8 cellular contexts compared by ENCODE assay signal in genomic region chr5:34474573-34475021, GRCh38.
DNase-seq lines count a peak whose midpoint lies in the region; ATAC-seq and TF ChIP-seq lines count a peak whose summit lies in the region.

No MANE protein-coding gene starts in this region.

- DNase-seq in NCI-H1436 (lab: John Stamatoyannopoulos, UW), result peak; percentile 17
- no peak for DNase-seq in NCI-H1436 treated with DMSO at 0.1 percent for 48 hours (lab: John Stamatoyannopoulos, UW)
- peak; percentile 82 for DNase-seq in NCI-H2196 treated with DMSO at 0.1 percent for 48 hours (lab: John Stamatoyannopoulos, UW; ENCODE audit: unreplicated experiment)
- DNase-seq in astrocyte of the cerebellum (ENCODE audit: low read depth), result peak; percentile 49
- no peak for DNase-seq in stomach

- no peaks in the 10 kb centered on the region for H3K27me3 ChIP-seq in iPS-15b (ENCODE audit: control insufficient read depth, insufficient read depth, low read length)
- H3K27me3 ChIP-seq in stomach, result peaks cover 0 to 7% (median 0%) of the 10 kb centered on the region in 3 donors

- in situ Hi-C loops in astrocyte of the cerebellum (cut with HindIII; ENCODE audit: low sequenced_read_pairs), result loop anchor here (25.0 kb wide), 1 partner anchor 413 kb away; no protein-coding TSS in a partner anchor

- no peaks in the 10 kb centered on the region for H3K36me3 ChIP-seq in iPS-15b (ENCODE audit: control insufficient read depth, insufficient read depth, low read length)
- no peaks in the 10 kb centered on the region for H3K36me3 ChIP-seq in stomach

- intact Hi-C loops in stomach (cut with DNase I; ENCODE audit: low total_unique reads), result no loop called here

- no peak for TF ChIP-seq POLR2A in stomach (IDR thresholded peaks at IDR 0.05)

- peak overlapping the region; percentile 70 for H3K9ac ChIP-seq in iPS-15b (ENCODE audit: low read depth, low read length)

- 5 to 22% (median 17%) methylated on average over 4 of the region's 4 CpGs for WGBS in stomach, 5 donors

- TF ChIP-seq CTCF in astrocyte of the cerebellum (IDR thresholded peaks at IDR 0.05; ENCODE audit: low read depth, low read length, missing control alignments) (peak; percentile 98), stomach (IDR thresholded peaks at IDR 0.05) (peak in 6 of 7 experiments; percentile 68 to 97 (median 94))

- H3K4me3 ChIP-seq in astrocyte of the cerebellum (ENCODE audit: low read depth, low read length), result no peak overlapping the region
- peak overlapping the region; percentile 5 for H3K4me3 ChIP-seq in iPS-15b (ENCODE audit: low read depth, low read length)
- no peak overlapping the region for H3K4me3 ChIP-seq in stomach

- H3K4me1 ChIP-seq in iPS-15b (ENCODE audit: control insufficient read depth, insufficient read depth, low read length) (peaks cover 14% of the 10 kb centered on the region), stomach (peaks cover 0 to 11% (median 7%) of the 10 kb centered on the region in 4 donors)

- peak; percentile 57 for ATAC-seq in HG02642 (IDR thresholded peaks at IDR 0.05; ENCODE audit: poor library complexity, unreplicated experiment)
- ATAC-seq in GM21526 (IDR thresholded peaks at IDR 0.05; ENCODE audit: low FRiP score, unreplicated experiment), result no peak

- peak overlapping the region in 4 of 5 donors; percentile 17 to 38 (median 22) for H3K27ac ChIP-seq in stomach

- no peaks in the 10 kb centered on the region for H3K9me3 ChIP-seq in iPS-15b (ENCODE audit: control insufficient read depth, insufficient read depth, low read length)
- H3K9me3 ChIP-seq in stomach, result no peaks in the 10 kb centered on the region

- no peak for TF ChIP-seq EP300 in stomach (IDR thresholded peaks at IDR 0.05)

Comparison
In these comparisons a context has a peak if more than half of its experiments do, and no peak if none do; other contexts are left out.
1. DNase-seq: peak in NCI-H1436 (single experiment), NCI-H2196 treated with DMSO at 0.1 percent for 48 hours (single experiment) and astrocyte of the cerebellum (single experiment); none in NCI-H1436 treated with DMSO at 0.1 percent for 48 hours (single experiment) and stomach (single experiment).